1 cellular context compared by ENCODE assay signal in genomic region chr12:51401900-51402299, GRCh38.
A peak's percentile ranks its signal among the peaks of the same experiment; 100 is the strongest.
TF ChIP-seq lines count a peak whose summit lies in the region.

No MANE protein-coding gene starts in this region.

TF ChIP-seq in K562, 482 proteins besides CTCF, POLR2A, EP300 and RAD21:
- TF ChIP-seq PBX2 (CRISPR knock-in tag; IDR thresholded peaks at IDR 0.05; ENCODE audit: low read depth), result no peak
- TF ChIP-seq PBX2 (tag; conservative IDR thresholded peaks at IDR 0.05; ENCODE audit: low read depth), result 0 out of 2 replicates have a peak, but pooled peaks have one; percentile 12
- no peak for TF ChIP-seq HDAC2 (IDR thresholded peaks at IDR 0.05)
- TF ChIP-seq CBFA2T3 (IDR thresholded peaks at IDR 0.05), result peak; percentile 33; the same call in 1 of the 2 replicates
- peak; percentile 71 for TF ChIP-seq CEBPB (tag; IDR thresholded peaks at IDR 0.05)
- TF ChIP-seq CEBPG (CRISPR knock-in tag; IDR thresholded peaks at IDR 0.05), result peak; percentile 29; the same call in 1 of the 2 replicates
- TF ChIP-seq CEBPG (tag; conservative IDR thresholded peaks at IDR 0.05 in 1 of 2, IDR thresholded peaks at IDR 0.05 in 1 of 2), result no peak
- no peak for TF ChIP-seq EP400 (IDR thresholded peaks at IDR 0.05)
- TF ChIP-seq ZNF282 (CRISPR knock-in tag; IDR thresholded peaks at IDR 0.05), result no peak
- no peak for TF ChIP-seq BCLAF1 (IDR thresholded peaks at IDR 0.05; ENCODE audit: borderline replicate concordance in 1 of 2, control insufficient read depth in 1 of 2, low read depth in 2 of 2, low read length in 1 of 2)
- no peak for TF ChIP-seq E2F4 (CRISPR knock-in tag; IDR thresholded peaks at IDR 0.05; ENCODE audit: low read depth)
- peak; percentile 35 for TF ChIP-seq MEIS2 (IDR thresholded peaks at IDR 0.05; ENCODE audit: partially characterized antibody)
- TF ChIP-seq NONO (IDR thresholded peaks at IDR 0.05; ENCODE audit: low read depth in 2 of 2, low read length in 1 of 2), result no peak
